Comparison of ENCODE assay signal across 20 cellular contexts in the genomic region with DNA sequence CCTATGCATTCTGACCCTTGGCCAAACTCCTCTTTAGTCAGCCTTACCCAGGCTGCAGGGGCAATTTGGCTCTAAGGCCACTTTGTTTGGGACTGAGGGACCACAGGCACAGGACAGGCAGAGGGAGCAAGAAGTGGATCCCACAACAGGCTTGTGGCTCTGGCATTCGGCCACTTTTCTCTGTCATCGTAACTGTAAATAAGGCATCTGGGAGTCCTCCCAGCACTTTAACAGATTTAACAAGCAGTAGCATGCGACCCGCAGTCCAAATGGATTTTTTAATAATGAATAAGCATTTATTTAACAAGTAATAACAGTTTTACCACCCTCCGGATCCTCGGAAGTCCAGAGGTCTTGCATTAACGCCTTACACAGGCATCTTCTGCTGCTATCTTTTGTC. TPM values are rescaled to one million over a fixed set of nuclear protein-coding genes. Genes with fewer than 3 reads are reported as not detected.
"Had no signal": no experiment of that assay in that cellular context is flagged by ENCODE, and none has a peak within 500 bp of the region (broad histone marks: within the 10 kb centered on the region; RNA-seq: fewer than 3 reads in every experiment).

No MANE protein-coding gene starts in this region.

- H3K4me3 ChIP-seq: coronary artery, psoas muscle, right lobe of liver, spleen, testis, tibial nerve, upper lobe of right lung, vagina had no signal

- H3K27ac ChIP-seq: coronary artery, foreskin keratinocyte, parathyroid adenoma, psoas muscle, right lobe of liver, spleen, testis, tibial nerve, upper lobe of right lung, vagina had no signal

- H3K36me3 ChIP-seq: right lobe of liver, spleen, tibial nerve, upper lobe of right lung, vagina had no signal

- H3K79me2 ChIP-seq: parathyroid adenoma had no signal

- H3K4me1 ChIP-seq: foreskin keratinocyte, parathyroid adenoma, psoas muscle, right lobe of liver, spleen, testis, tibial nerve, upper lobe of right lung, vagina had no signal

- H3K27me3 ChIP-seq: right lobe of liver, testis, vagina had no signal

- H3K9ac ChIP-seq: parathyroid adenoma had no signal

- H3K9me3 ChIP-seq: psoas muscle, right lobe of liver, spleen, testis, tibial nerve, upper lobe of right lung, vagina had no signal

- DNase-seq: effector CD4-positive, alpha-beta T cell; naive thymus-derived CD4-positive, alpha-beta T cell; nephron progenitor cell; psoas muscle; retina; right lobe of liver; spleen; stimulated activated CD4-positive, alpha-beta T cell treated with anti-CD3 and anti-CD28 coated beads, Interleukin-1b, Interleukin-23, amount 100 ng/mL, for 48 hours; stimulated activated CD4-positive, alpha-beta T cell treated with anti-CD3 and anti-CD28 coated beads, Interleukin-4, amount 100 ng/mL, for 24 hours; upper lobe of right lung had no signal

- H2AFZ ChIP-seq: parathyroid adenoma had no signal

- ATAC-seq: stimulated activated memory B cell treated with anti-CD40 and anti-IgM and Interleukin-4, amounts not matched to agents 10 μg/mL and 1 μg/mL and 100 μg/mL, for 72 hours had no signal

RNA-seq across cellular contexts. Expression of gene CDH22, which starts 16.1 kb away (rescaled TPM):
- total RNA-seq: foreskin keratinocyte; kidney epithelial cell; liver; naive thymus-derived CD4-positive, alpha-beta T cell; right lobe of liver; spleen; subcutaneous adipose tissue had no signal
- polyA plus RNA-seq: foreskin keratinocyte; naive thymus-derived CD4-positive, alpha-beta T cell; spleen had no signal
